ENCODE assay signal across 30 cellular contexts in the genomic region with DNA sequence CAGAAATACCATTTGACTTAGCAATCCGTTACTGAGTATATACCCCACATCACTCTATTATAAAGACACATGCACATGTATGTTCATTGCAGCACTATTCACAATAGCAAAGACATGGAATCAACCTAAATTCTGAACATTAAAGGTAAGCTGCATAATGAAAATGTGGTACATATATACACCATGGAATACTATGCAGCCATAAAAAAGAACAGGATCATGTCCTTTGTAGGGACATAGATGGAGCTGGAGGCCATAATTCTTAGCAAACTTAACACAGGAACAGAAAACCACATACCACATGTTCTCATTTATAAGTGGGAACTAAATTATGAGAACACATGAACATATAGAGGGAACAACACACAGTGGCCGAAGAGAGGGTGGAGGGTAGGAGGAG.
"Had no signal": no experiment of that assay in that cellular context is flagged by ENCODE, and none has a peak within 500 bp of the region (broad histone marks: within the 10 kb centered on the region; RNA-seq: fewer than 3 reads in every experiment).

No MANE protein-coding gene starts in this region.

- H3K27ac ChIP-seq: ascending aorta, cardiac muscle cell, WERI-Rb-1 had no signal

- H3K4me1 ChIP-seq: ascending aorta had no signal

- DNase-seq: activated CD4-positive, alpha-beta memory T cell treated with anti-CD3 and anti-CD28 coated beads, Interleukin-2, amount 10 ng/mL, durations not matched to agents 7 days and 5 days; activated CD4-positive, alpha-beta T cell treated with anti-CD3 and anti-CD28 coated beads for 1 hour; activated CD4-positive, alpha-beta T cell treated with anti-CD3 and anti-CD28 coated beads for 36 hours; activated CD4-positive, alpha-beta T cell treated with anti-CD3 and anti-CD28 coated beads for 48 hours; activated CD4-positive, alpha-beta T cell treated with anti-CD3 and anti-CD28 coated beads, Interleukin-2, amount 10 ng/mL, durations not matched to agents 7 days and 5 days; activated CD4-positive, alpha-beta T cell treated with anti-CD3 and anti-CD28 coated beads, Interleukin-2, amount 50 U/mL, for 48 hours; activated CD4-positive, CD25-positive, alpha-beta regulatory T cell; activated CD8-positive, alpha-beta memory T cell treated with anti-CD3 and anti-CD28 coated beads for 24 hours; activated CD8-positive, alpha-beta memory T cell treated with anti-CD3 and anti-CD28 coated beads, Interleukin-2, amount 10 ng/mL, durations not matched to agents 7 days and 5 days; activated CD8-positive, alpha-beta memory T cell treated with anti-CD3 and anti-CD28 coated beads, Interleukin-2, amount 50 U/mL, for 48 hours; activated CD8-positive, alpha-beta T cell treated with anti-CD3 and anti-CD28 coated beads, Interleukin-2, amount 10 ng/mL, durations not matched to agents 7 days and 5 days; activated effector memory CD4-positive, alpha-beta T cell treated with Interleukin-2 at 50 U/mL for 16 hours; activated gamma-delta T cell; activated naive CD4-positive, alpha-beta T cell treated with anti-CD3 and anti-CD28 coated beads, Interleukin-2, amount 10 ng/mL, durations not matched to agents 7 days and 5 days; activated naive CD4-positive, alpha-beta T cell treated with Interleukin-2 at 50 U/mL for 16 hours; activated naive CD8-positive, alpha-beta T cell treated with anti-CD3 and anti-CD28 coated beads, Interleukin-2, amount 10 ng/mL, durations not matched to agents 7 days and 5 days; activated naive CD8-positive, alpha-beta T cell treated with anti-CD3 and anti-CD28 coated beads, Interleukin-2, amount 50 U/mL, for 24 hours; activated T-cell treated with anti-CD3 and anti-CD28 coated beads, Interleukin-2, amount 50 U/mL, for 24 hours; activated T-cell treated with anti-CD3 and anti-CD28 coated beads, Interleukin-2, amount 50 U/mL, for 48 hours; amygdala; anterior cingulate cortex; caudate nucleus; cerebellar nuclear complex; T-helper 2 cell; T-helper 9 cell; WERI-Rb-1 had no signal

- H3K36me3 ChIP-seq: ascending aorta, cardiac muscle cell, WERI-Rb-1 had no signal

- H3K4me3 ChIP-seq: ascending aorta, cardiac muscle cell had no signal

- H3K27me3 ChIP-seq: ascending aorta, cardiac muscle cell had no signal

- ATAC-seq: activated CD4-positive, alpha-beta T cell treated with anti-CD3 and anti-CD28 coated beads for 36 hours; activated CD4-positive, CD25-positive, alpha-beta regulatory T cell treated with anti-CD3 and anti-CD28 coated beads, Interleukin-2, amount 50 U/mL, for 24 hours; activated CD8-positive, alpha-beta memory T cell treated with anti-CD3 and anti-CD28 coated beads, Interleukin-2, amount 10 ng/mL, durations not matched to agents 7 days and 5 days; activated CD8-positive, alpha-beta T cell treated with anti-CD3 and anti-CD28 coated beads, Interleukin-2, amount 10 ng/mL, durations not matched to agents 7 days and 5 days; activated naive CD8-positive, alpha-beta T cell treated with anti-CD3 and anti-CD28 coated beads, Interleukin-2, amount 50 U/mL, for 24 hours; WTC11 had no signal
